ENCODE assay signal across 23 cellular contexts in genomic region chr14:96442355-96442754, GRCh38. TPM values are rescaled to one million over a fixed set of nuclear protein-coding genes. Genes with fewer than 3 reads are reported as not detected.
DNase-seq lines count a peak whose midpoint lies in the region; ATAC-seq and TF ChIP-seq lines count a peak whose summit lies in the region.
"Had no signal": no experiment of that assay in that cellular context is flagged by ENCODE, and none has a peak within 500 bp of the region (broad histone marks: within the 10 kb centered on the region; RNA-seq: fewer than 3 reads in every experiment).

No MANE protein-coding gene starts in this region.

- no peak overlapping the region for H2BK5ac ChIP-seq in trophoblast cell (ENCODE audit: low read depth, low read length, poor library complexity)

- peak overlapping the region; percentile 24 for H2BK120ac ChIP-seq in trophoblast cell (ENCODE audit: insufficient read depth, low read length, poor library complexity)

- no peak overlapping the region for H4K91ac ChIP-seq in trophoblast cell (ENCODE audit: low read depth, low read length)

- ATAC-seq in left cardiac atrium (peak; percentile 23 to 57), Right ventricle myocardium inferior (no peak), HG02623 (IDR thresholded peaks at IDR 0.05; ENCODE audit: unreplicated experiment) (no peak), GM18520 (IDR thresholded peaks at IDR 0.05; ENCODE audit: unreplicated experiment) (no peak)
- ATAC-seq: HCT116 had no signal

- H3K79me1 ChIP-seq in trophoblast cell (ENCODE audit: low read length), result peaks cover 4% of the 10 kb centered on the region

- H3K27me3 ChIP-seq in trophoblast cell (ENCODE audit: insufficient read depth, low read length) (no peaks in the 10 kb centered on the region), dorsolateral prefrontal cortex (no peaks in the 10 kb centered on the region)

- H3K4me3 ChIP-seq in fibroblast of mammary gland (ENCODE audit: control insufficient read depth, low read depth, low read length), result no peak overlapping the region
- no peak overlapping the region for H3K4me3 ChIP-seq in trophoblast cell (ENCODE audit: low read depth, low read length)
- H3K4me3 ChIP-seq in dorsolateral prefrontal cortex, result no peak overlapping the region

- no peak overlapping the region for H4K12ac ChIP-seq in trophoblast cell (ENCODE audit: low read depth, low read length)

- H3K27ac ChIP-seq in trophoblast cell (ENCODE audit: low read depth, low read length), result no peak overlapping the region
- H3K27ac ChIP-seq in dorsolateral prefrontal cortex, result no peak overlapping the region
- H3K27ac ChIP-seq: 22Rv1, C4-2B had no signal

- H3K23ac ChIP-seq in trophoblast cell (ENCODE audit: low read length), result no peak overlapping the region

- H2AFZ ChIP-seq in trophoblast cell (ENCODE audit: insufficient read depth, low read length, poor library complexity), result no peak overlapping the region

- H3K14ac ChIP-seq in trophoblast cell (ENCODE audit: low read length), result no peak overlapping the region

- peaks cover 0 to 4% of the 10 kb centered on the region in 2 experiments for H3K4me1 ChIP-seq in trophoblast cell (ENCODE audit: control insufficient read depth in 1 of 2, insufficient read depth in 2 of 2, low read length in 2 of 2)

- intact Hi-C loops in left cardiac atrium (cut with DNase I) (no loop called here), Right ventricle myocardium inferior (cut with DNase I) (no loop called here), posterior vena cava (cut with DNase I) (no loop called here), dorsolateral prefrontal cortex (cut with DNase I) (no loop called here)

- no peak overlapping the region for H2AK5ac ChIP-seq in trophoblast cell (ENCODE audit: low read length)

- no peak overlapping the region for H2BK12ac ChIP-seq in trophoblast cell (ENCODE audit: low read length)

- no peak overlapping the region for H4K8ac ChIP-seq in trophoblast cell (ENCODE audit: low read depth, low read length)

- peaks cover 1% of the 10 kb centered on the region for H3K9me3 ChIP-seq in trophoblast cell (ENCODE audit: insufficient read depth, low read depth, low read length)

- H3K79me2 ChIP-seq in trophoblast cell (ENCODE audit: control insufficient read depth, insufficient read depth, low read length, poor library complexity), result no peaks in the 10 kb centered on the region

- H3K4ac ChIP-seq in trophoblast cell (ENCODE audit: low read depth, low read length), result no peak overlapping the region

- no peak overlapping the region for H3K18ac ChIP-seq in trophoblast cell (ENCODE audit: low read length)

- no peaks in the 10 kb centered on the region for H3K36me3 ChIP-seq in trophoblast cell (ENCODE audit: control insufficient read depth in 1 of 2, insufficient read depth in 2 of 2, low read length in 2 of 2)

- no peak overlapping the region for H3K4me2 ChIP-seq in trophoblast cell (ENCODE audit: low read length)

- DNase-seq in left cardiac atrium (no peak), Right ventricle myocardium inferior (ENCODE audit: missing footprints) (no peak), fibroblast of mammary gland (ENCODE audit: low read depth) (peak; percentile 17), trophoblast cell (no peak), posterior vena cava (ENCODE audit: low spot score) (no peak), dorsolateral prefrontal cortex (no peak)
- DNase-seq: Calu3, DMS79 treated with DMSO at 0.1 percent for 48 hours, GF-D8, NCI-H1048, NCI-H1417, NCI-H1694 treated with DMSO at 0.1 percent for 48 hours, NCI-H2081, NCI-H2227 treated with DMSO at 0.1 percent for 48 hours, NCI-H69, RPMI8226, SHP77 had no signal

- no CpG with 5 or more reads among the region's 3 CpGs for WGBS in trophoblast cell (ENCODE audit: extremely low coverage, insufficient coverage, insufficient read length)

- no peak overlapping the region for H3K9ac ChIP-seq in trophoblast cell (ENCODE audit: low read length)

- TF ChIP-seq CTCF in fibroblast of mammary gland (conservative IDR thresholded peaks at IDR 0.05; ENCODE audit: control insufficient read depth, insufficient read depth, low read depth, low read length), result no peak
- TF ChIP-seq CTCF in dorsolateral prefrontal cortex (IDR thresholded peaks at IDR 0.05 in 54 of 56, conservative IDR thresholded peaks at IDR 0.05 in 2 of 56; ENCODE audit: low read depth in 1 of 56, partially characterized antibody in 56 of 56), result no peak

RNA-seq across cellular contexts. Expression of gene AK7, which starts 50.4 kb away (rescaled TPM):
- under 1 TPM; 0.47 to 0.73 TPM for total RNA-seq in left cardiac atrium
- 0.32 TPM for total RNA-seq in Right ventricle myocardium inferior
- polyA plus RNA-seq in trophoblast cell (2013), result 0.94 and 1.4 TPM in 2 replicates
- under 1 TPM; 0.28 to 0.29 TPM for total RNA-seq in posterior vena cava
- 1 to 10 TPM in 116 of 120 experiments, under 1 TPM in 4; 0.59 to 8.0 (median 3.0) TPM for total RNA-seq in dorsolateral prefrontal cortex
- total RNA-seq: HT-29 had no signal

RNA-seq across cellular contexts. Expression of gene PAPOLA, which starts 59.8 kb away (rescaled TPM):
- 100 to 1,000 TPM; 125 to 151 TPM for total RNA-seq in left cardiac atrium
- total RNA-seq in Right ventricle myocardium inferior, result 141 TPM
- 521 and 554 TPM in 2 replicates for polyA plus RNA-seq in trophoblast cell (2013)
- total RNA-seq in posterior vena cava, result 100 to 1,000 TPM; 127 to 153 TPM
- total RNA-seq in dorsolateral prefrontal cortex, result 100 to 1,000 TPM; 127 to 355 (median 176) TPM

Comparison
In these comparisons a context has a peak if more than half of its experiments do, and no peak if none do; other contexts are left out.
1. ATAC-seq: peak in left cardiac atrium (2 of 2); none in Right ventricle myocardium inferior (single experiment), HG02623 (single experiment) and GM18520 (single experiment).